24 cellular contexts compared by ENCODE assay signal in genomic region chr18:59149007-59149406, GRCh38. TPM values are rescaled to one million over a fixed set of nuclear protein-coding genes. Genes with fewer than 3 reads are reported as not detected.
A peak's percentile ranks its signal among the peaks of the same experiment; 100 is the strongest.
DNase-seq lines count a peak whose midpoint lies in the region; ATAC-seq lines count a peak whose summit lies in the region.
"Had no signal": no experiment of that assay in that cellular context is flagged by ENCODE, and none has a peak within 500 bp of the region (broad histone marks: within the 10 kb centered on the region; RNA-seq: fewer than 3 reads in every experiment).

No MANE protein-coding gene starts in this region.

- ATAC-seq in activated T-cell treated with anti-CD3 and anti-CD28 coated beads, Interleukin-2, amount 50 U/mL, for 72 hours (replicated peaks in 1 of 2): peak; percentile 54 to 72
- peak; percentile 78 for ATAC-seq in activated T-helper 17 cell treated with anti-CD3 and anti-CD28 coated beads, Interleukin-2, amount 50 U/mL, for 72 hours (replicated peaks)
- no peak for ATAC-seq in GM18498 (IDR thresholded peaks at IDR 0.05; ENCODE audit: unreplicated experiment)
- ATAC-seq: A549, natural killer cell, PC-3 had no signal

- peak overlapping the region; percentile 32 to 41 for H3K4me3 Mint-ChIP-seq in activated T-cell treated with anti-CD3 and anti-CD28 coated beads, Interleukin-2, amount 50 U/mL, for 72 hours
- peak overlapping the region; percentile 4 for H3K4me3 Mint-ChIP-seq in activated T-helper 17 cell treated with anti-CD3 and anti-CD28 coated beads, Interleukin-2, amount 50 U/mL, for 72 hours
- H3K4me3 Mint-ChIP-seq: activated naive CD4-positive, alpha-beta T cell treated with anti-CD3 and anti-CD28 coated beads, Interleukin-2, amount 50 U/mL, for 24 hours; immature natural killer cell; natural killer cell had no signal

- peak overlapping the region; percentile 9 for H3K27ac Mint-ChIP-seq in activated T-cell treated with anti-CD3 and anti-CD28 coated beads, Interleukin-2, amount 50 U/mL, for 72 hours
- peak overlapping the region; percentile 47 for H3K27ac Mint-ChIP-seq in activated T-helper 17 cell treated with anti-CD3 and anti-CD28 coated beads, Interleukin-2, amount 50 U/mL, for 72 hours
- H3K27ac Mint-ChIP-seq: activated naive CD4-positive, alpha-beta T cell treated with anti-CD3 and anti-CD28 coated beads, Interleukin-2, amount 50 U/mL, for 24 hours; natural killer cell had no signal

- H3K36me3 Mint-ChIP-seq in activated T-cell treated with anti-CD3 and anti-CD28 coated beads, Interleukin-2, amount 50 U/mL, for 72 hours (ENCODE audit: insufficient read depth in 2 of 2): peaks cover 3 to 8% of the 10 kb centered on the region in 2 donors
- H3K36me3 Mint-ChIP-seq in activated T-helper 17 cell treated with anti-CD3 and anti-CD28 coated beads, Interleukin-2, amount 50 U/mL, for 72 hours (ENCODE audit: low read depth): peaks cover 55% of the 10 kb centered on the region

- H3K4me1 Mint-ChIP-seq in activated T-cell treated with anti-CD3 and anti-CD28 coated beads, Interleukin-2, amount 50 U/mL, for 72 hours (ENCODE audit: low read depth): peaks cover 59% of the 10 kb centered on the region
- peaks cover 23% of the 10 kb centered on the region for H3K4me1 Mint-ChIP-seq in activated T-helper 17 cell treated with anti-CD3 and anti-CD28 coated beads, Interleukin-2, amount 50 U/mL, for 72 hours

- no peaks in the 10 kb centered on the region for H3K27me3 Mint-ChIP-seq in activated T-cell treated with anti-CD3 and anti-CD28 coated beads, Interleukin-2, amount 50 U/mL, for 72 hours (ENCODE audit: low read depth)
- H3K27me3 Mint-ChIP-seq in activated T-helper 17 cell treated with anti-CD3 and anti-CD28 coated beads, Interleukin-2, amount 50 U/mL, for 72 hours: no peaks in the 10 kb centered on the region
- H3K27me3 Mint-ChIP-seq: activated naive CD4-positive, alpha-beta T cell treated with anti-CD3 and anti-CD28 coated beads, Interleukin-2, amount 50 U/mL, for 24 hours had no signal

- DNase-seq in NCI-H146 (lab: John Stamatoyannopoulos, UW) (peak; percentile 38), NCI-H146 treated with DMSO at 0.1 percent for 48 hours (lab: John Stamatoyannopoulos, UW; ENCODE audit: unreplicated experiment) (no peak)
- DNase-seq in activated T-cell treated with anti-CD3 and anti-CD28 coated beads, Interleukin-2, amount 50 U/mL, for 72 hours: no peak
- DNase-seq in activated T-cell treated with anti-CD3 and anti-CD28 coated beads, Interleukin-2, amount 50 U/mL, for 1 hour: no peak
- DNase-seq in stimulated activated CD4-positive, alpha-beta T cell treated with anti-CD3 and anti-CD28 coated beads, Interleukin-15, amount 100 ng/mL, for 24 hours: no peak
- no peak for DNase-seq in stimulated activated CD4-positive, alpha-beta T cell treated with anti-CD3 and anti-CD28 coated beads, Interleukin-2, amount 100 ng/mL, for 48 hours
- DNase-seq: Calu3; effector CD8-positive, alpha-beta T cell; foreskin melanocyte; H7; immature natural killer cell; IMR-90; left ventricle myocardium inferior; midbrain; natural killer cell; NCI-H1436 treated with DMSO at 0.1 percent for 48 hours; NCI-H2227 treated with DMSO at 0.1 percent for 48 hours; NCI-H82; PC-3; SW 1271 had no signal

- H3K9me3 Mint-ChIP-seq in activated T-cell treated with anti-CD3 and anti-CD28 coated beads, Interleukin-2, amount 50 U/mL, for 72 hours: no peaks in the 10 kb centered on the region
- no peaks in the 10 kb centered on the region for H3K9me3 Mint-ChIP-seq in activated T-helper 17 cell treated with anti-CD3 and anti-CD28 coated beads, Interleukin-2, amount 50 U/mL, for 72 hours
- H3K9me3 Mint-ChIP-seq: activated naive CD4-positive, alpha-beta T cell treated with anti-CD3 and anti-CD28 coated beads, Interleukin-2, amount 50 U/mL, for 24 hours; immature natural killer cell; natural killer cell had no signal

RNA-seq across cellular contexts. Expression of gene SEC11C, which starts 9.3 kb away (rescaled TPM):
- 100 to 1,000 TPM; 160 to 194 TPM for total RNA-seq in activated T-cell treated with anti-CD3 and anti-CD28 coated beads, Interleukin-2, amount 50 U/mL, for 72 hours
- 10 to 100 TPM; 57.9 to 87.8 TPM for total RNA-seq in activated T-helper 17 cell treated with anti-CD3 and anti-CD28 coated beads, Interleukin-2, amount 50 U/mL, for 72 hours
